ENCODE assay signal across 1 cellular context in the genomic region with DNA sequence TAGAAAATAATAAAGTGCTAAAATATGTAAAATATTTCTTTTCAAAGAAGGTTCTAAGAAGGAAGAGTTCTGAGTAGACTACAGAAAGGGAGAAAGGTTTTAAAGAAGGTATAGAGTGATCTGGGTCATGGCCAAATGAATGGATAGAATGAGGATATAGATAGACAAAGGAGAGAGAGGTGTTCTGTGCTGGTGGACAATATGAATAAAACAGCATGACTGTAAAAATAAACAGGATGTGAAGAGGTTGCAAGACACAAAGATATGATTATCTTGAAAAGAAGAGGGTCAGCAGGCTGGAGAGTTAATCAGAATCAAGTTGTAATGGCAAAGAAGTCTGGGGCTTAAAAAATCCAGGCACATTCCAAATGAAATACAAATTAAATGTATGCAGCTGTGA.
TF ChIP-seq lines count a peak whose summit lies in the region.

No MANE protein-coding gene starts in this region.

TF ChIP-seq in IMR-90, 13 proteins besides CTCF, POLR2A, EP300 and RAD21:
- TF ChIP-seq, protein P1, sequence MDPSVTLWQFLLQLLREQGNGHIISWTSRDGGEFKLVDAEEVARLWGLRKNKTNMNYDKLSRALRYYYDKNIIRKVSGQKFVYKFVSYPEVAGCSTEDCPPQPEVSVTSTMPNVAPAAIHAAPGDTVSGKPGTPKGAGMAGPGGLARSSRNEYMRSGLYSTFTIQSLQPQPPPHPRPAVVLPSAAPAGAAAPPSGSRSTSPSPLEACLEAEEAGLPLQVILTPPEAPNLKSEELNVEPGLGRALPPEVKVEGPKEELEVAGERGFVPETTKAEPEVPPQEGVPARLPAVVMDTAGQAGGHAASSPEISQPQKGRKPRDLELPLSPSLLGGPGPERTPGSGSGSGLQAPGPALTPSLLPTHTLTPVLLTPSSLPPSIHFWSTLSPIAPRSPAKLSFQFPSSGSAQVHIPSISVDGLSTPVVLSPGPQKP (IDR thresholded peaks at IDR 0.05; ENCODE audit: borderline replicate concordance, low read depth, low read length) = no peak
- TF ChIP-seq MXI1 (IDR thresholded peaks at IDR 0.05; ENCODE audit: borderline replicate concordance, low read depth, low read length) (no peak), BHLHE40 (IDR thresholded peaks at IDR 0.05; ENCODE audit: low read depth, low read length) (no peak), RFX5 (IDR thresholded peaks at IDR 0.05; ENCODE audit: low read depth, low read length) (no peak), NFE2L2 (IDR thresholded peaks at IDR 0.05; ENCODE audit: low read depth, low read length) (no peak), FOS (IDR thresholded peaks at IDR 0.05; ENCODE audit: low read depth, low read length) (no peak), CHD1 (IDR thresholded peaks at IDR 0.05; ENCODE audit: low read depth, low read length) (no peak), CEBPB (IDR thresholded peaks at IDR 0.05; ENCODE audit: low read depth, low read length) (no peak), SMC3 (IDR thresholded peaks at IDR 0.05; ENCODE audit: low read depth, low read length) (no peak), RCOR1 (IDR thresholded peaks at IDR 0.05; ENCODE audit: insufficient replicate concordance, low read length) (no peak), MAFK (IDR thresholded peaks at IDR 0.05; ENCODE audit: low read depth, low read length) (no peak), MAZ (IDR thresholded peaks at IDR 0.05; ENCODE audit: borderline replicate concordance, low read depth, low read length) (no peak)
- TF ChIP-seq, protein P2, sequence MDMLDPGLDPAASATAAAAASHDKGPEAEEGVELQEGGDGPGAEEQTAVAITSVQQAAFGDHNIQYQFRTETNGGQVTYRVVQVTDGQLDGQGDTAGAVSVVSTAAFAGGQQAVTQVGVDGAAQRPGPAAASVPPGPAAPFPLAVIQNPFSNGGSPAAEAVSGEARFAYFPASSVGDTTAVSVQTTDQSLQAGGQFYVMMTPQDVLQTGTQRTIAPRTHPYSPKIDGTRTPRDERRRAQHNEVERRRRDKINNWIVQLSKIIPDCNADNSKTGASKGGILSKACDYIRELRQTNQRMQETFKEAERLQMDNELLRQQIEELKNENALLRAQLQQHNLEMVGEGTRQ (IDR thresholded peaks at IDR 0.05; ENCODE audit: low read depth, low read length) = no peak
